Comparison of ENCODE assay signal across 8 cellular contexts in genomic region chr17:44006581-44007345, GRCh38. TPM values are rescaled to one million over a fixed set of nuclear protein-coding genes. Genes with fewer than 3 reads are reported as not detected.
A peak's percentile ranks its signal among the peaks of the same experiment; 100 is the strongest.
DNase-seq lines count a peak whose midpoint lies in the region; ATAC-seq and TF ChIP-seq lines count a peak whose summit lies in the region.

No MANE protein-coding gene starts in this region.

- H3K27me3 Mint-ChIP-seq in activated CD8-positive, alpha-beta memory T cell treated with anti-CD3 and anti-CD28 coated beads, Interleukin-2, amount 10 ng/mL, durations not matched to agents 7 days and 5 days = peaks cover 22% of the 10 kb centered on the region
- peaks cover 18% of the 10 kb centered on the region for H3K27me3 Mint-ChIP-seq in endothelial cell (ENCODE audit: unreplicated experiment)

- peak; percentile 88 for DNase-seq in AG09319 (ENCODE audit: extremely low read depth, low read depth)
- peak; percentile 97 for DNase-seq in GM19238 (ENCODE audit: insufficient read length, low spot score)
- peak; percentile 92 for DNase-seq in NT2/D1 (ENCODE audit: low read depth, low spot score)
- DNase-seq in activated CD8-positive, alpha-beta memory T cell treated with anti-CD3 and anti-CD28 coated beads, Interleukin-2, amount 10 ng/mL, durations not matched to agents 7 days and 5 days = peak; percentile 99
- DNase-seq in endothelial cell (ENCODE audit: low spot score) = peak; percentile 97
- DNase-seq in midbrain (lab: John Stamatoyannopoulos, UW) = peak; percentile 63
- DNase-seq in stimulated activated CD8-positive, alpha-beta memory T cell treated with anti-CD3 and anti-CD28 coated beads, Interleukin-15, amount 100 ng/mL, for 24 hours (ENCODE audit: low read depth) = peak; percentile 91

- no peaks in the 10 kb centered on the region for H3K9me3 ChIP-seq in HUES48 (ENCODE audit: control insufficient read depth, insufficient read depth, low read length)
- H3K9me3 ChIP-seq in NT2/D1 (ENCODE audit: insufficient read depth, low read length) = no peaks in the 10 kb centered on the region

- TF ChIP-seq CTCF in AG09319 (IDR thresholded peaks at IDR 0.05; ENCODE audit: low read depth, low read length) (peak; percentile 71), endothelial cell (IDR thresholded peaks at IDR 0.05; ENCODE audit: unreplicated experiment) (peak; percentile 88)

- H3K4me3 ChIP-seq in HUES48 (ENCODE audit: low read depth, low read length) (peak overlapping the region; percentile 68), NT2/D1 (ENCODE audit: insufficient read length, low read depth) (peak overlapping the region; percentile 68)

- peaks cover 26% of the 10 kb centered on the region for H3K4me1 Mint-ChIP-seq in activated CD8-positive, alpha-beta memory T cell treated with anti-CD3 and anti-CD28 coated beads, Interleukin-2, amount 10 ng/mL, durations not matched to agents 7 days and 5 days
- peaks cover 16% of the 10 kb centered on the region for H3K4me1 Mint-ChIP-seq in endothelial cell (ENCODE audit: unreplicated experiment)

- H3K9ac ChIP-seq in HUES48 (ENCODE audit: low read depth, low read length) (no peak overlapping the region), NT2/D1 (ENCODE audit: insufficient read length, low read depth) (peak overlapping the region; percentile 81)

- peak overlapping the region; percentile 18 for H3K27ac ChIP-seq in HUES48 (ENCODE audit: low read depth, low read length)

- H3K27ac Mint-ChIP-seq in activated CD8-positive, alpha-beta memory T cell treated with anti-CD3 and anti-CD28 coated beads, Interleukin-2, amount 10 ng/mL, durations not matched to agents 7 days and 5 days = peak overlapping the region; percentile 7
- H3K27ac Mint-ChIP-seq in endothelial cell (ENCODE audit: unreplicated experiment) = no peak overlapping the region

- CTCF ChIA-PET in activated CD8-positive, alpha-beta memory T cell treated with anti-CD3 and anti-CD28 coated beads, Interleukin-2, amount 10 ng/mL, durations not matched to agents 7 days and 5 days (lab: Charles Lee) = interaction anchor here (0.9 to 3.4 kb wide), 7 partner anchors 12 to 127 kb away, joined by 3 to 14 read pairs (median 5); no protein-coding TSS in a partner anchor

- peak overlapping the region; percentile 79 for H3K4me3 Mint-ChIP-seq in activated CD8-positive, alpha-beta memory T cell treated with anti-CD3 and anti-CD28 coated beads, Interleukin-2, amount 10 ng/mL, durations not matched to agents 7 days and 5 days
- H3K4me3 Mint-ChIP-seq in endothelial cell (ENCODE audit: unreplicated experiment) = peak overlapping the region; percentile 88

- H3K4me1 ChIP-seq in HUES48 (ENCODE audit: control insufficient read depth, insufficient read depth, low read length) = peaks cover 11% of the 10 kb centered on the region
- peaks cover 8% of the 10 kb centered on the region for H3K4me1 ChIP-seq in NT2/D1 (ENCODE audit: insufficient read depth, insufficient read length)

- H3K36me3 Mint-ChIP-seq in activated CD8-positive, alpha-beta memory T cell treated with anti-CD3 and anti-CD28 coated beads, Interleukin-2, amount 10 ng/mL, durations not matched to agents 7 days and 5 days = no peaks in the 10 kb centered on the region
- H3K36me3 Mint-ChIP-seq in endothelial cell (ENCODE audit: low read depth, unreplicated experiment) = peaks cover 5% of the 10 kb centered on the region

- H3K9me3 Mint-ChIP-seq in activated CD8-positive, alpha-beta memory T cell treated with anti-CD3 and anti-CD28 coated beads, Interleukin-2, amount 10 ng/mL, durations not matched to agents 7 days and 5 days (ENCODE audit: low read depth) = no peaks in the 10 kb centered on the region
- H3K9me3 Mint-ChIP-seq in endothelial cell (ENCODE audit: unreplicated experiment) = no peaks in the 10 kb centered on the region

- H3K36me3 ChIP-seq in HUES48 (ENCODE audit: control insufficient read depth, insufficient read depth, low read length) (peaks cover 4% of the 10 kb centered on the region; the same call in 1 of the 2 replicates), NT2/D1 (ENCODE audit: insufficient read depth, insufficient read length, low read length) (peaks cover 21% of the 10 kb centered on the region)

- ATAC-seq in activated CD8-positive, alpha-beta memory T cell treated with anti-CD3 and anti-CD28 coated beads, Interleukin-2, amount 10 ng/mL, durations not matched to agents 7 days and 5 days = peak; percentile 89

- H3K27me3 ChIP-seq in HUES48 (ENCODE audit: control insufficient read depth, insufficient read depth, low read length) = peaks cover 38% of the 10 kb centered on the region
- peaks cover 35% of the 10 kb centered on the region for H3K27me3 ChIP-seq in NT2/D1 (ENCODE audit: insufficient read depth, insufficient read length)

RNA-seq across cellular contexts. Expression of gene NAGS, which starts 2.3 kb away (rescaled TPM):
- under 1 TPM; 0.33 to 0.76 TPM for total RNA-seq in activated CD8-positive, alpha-beta memory T cell treated with anti-CD3 and anti-CD28 coated beads, Interleukin-2, amount 10 ng/mL, durations not matched to agents 7 days and 5 days
- 1.2 TPM for total RNA-seq in endothelial cell (ENCODE audit: unreplicated experiment)

RNA-seq across cellular contexts. Expression of gene TMEM101, which starts 8.0 kb away (rescaled TPM):
- 10 to 100 TPM; 28.9 to 29.3 TPM for total RNA-seq in activated CD8-positive, alpha-beta memory T cell treated with anti-CD3 and anti-CD28 coated beads, Interleukin-2, amount 10 ng/mL, durations not matched to agents 7 days and 5 days
- 32.1 TPM for total RNA-seq in endothelial cell (ENCODE audit: unreplicated experiment)

RNA-seq across cellular contexts. Expression of gene PYY, which starts 53.0 kb away (rescaled TPM):
- not detected for total RNA-seq in activated CD8-positive, alpha-beta memory T cell treated with anti-CD3 and anti-CD28 coated beads, Interleukin-2, amount 10 ng/mL, durations not matched to agents 7 days and 5 days
- not detected for total RNA-seq in endothelial cell (ENCODE audit: unreplicated experiment)

RNA-seq across cellular contexts. Expression of gene LSM12, which starts 59.7 kb away (rescaled TPM):
- total RNA-seq in activated CD8-positive, alpha-beta memory T cell treated with anti-CD3 and anti-CD28 coated beads, Interleukin-2, amount 10 ng/mL, durations not matched to agents 7 days and 5 days = 10 to 100 TPM; 68.3 to 76.8 TPM
- total RNA-seq in endothelial cell (ENCODE audit: unreplicated experiment) = 63.0 TPM

Comparison
In these comparisons a context has a peak if more than half of its experiments do, and no peak if none do; other contexts are left out.
1. Peak in every context shown above with its lines: DNase-seq, ATAC-seq, H3K4me3 ChIP-seq and H3K27ac ChIP-seq.